In genomic region chr11:62338218-62338617, GRCh38 we compare ENCODE assay signal across 8 cellular contexts. TPM values are rescaled to one million over a fixed set of nuclear protein-coding genes. Genes with fewer than 3 reads are reported as not detected.
DNase-seq lines count a peak whose midpoint lies in the region; ATAC-seq and TF ChIP-seq lines count a peak whose summit lies in the region.

No MANE protein-coding gene starts in this region.

- no peaks in the 10 kb centered on the region for H3K4me1 Mint-ChIP-seq in MCF 10A (ENCODE audit: insufficient read depth, unreplicated experiment)

- H3K9me3 ChIP-seq in left ventricle myocardium inferior (replicated peaks) (no peaks in the 10 kb centered on the region), mononuclear cell (ENCODE audit: low read depth, low read length) (no peaks in the 10 kb centered on the region), vagina (no peaks in the 10 kb centered on the region)

- H3K4me1 ChIP-seq in left ventricle myocardium inferior: peaks cover 24% of the 10 kb centered on the region
- H3K4me1 ChIP-seq in mononuclear cell (ENCODE audit: insufficient read depth, low read length): peaks cover 63% of the 10 kb centered on the region
- peaks cover 9% of the 10 kb centered on the region for H3K4me1 ChIP-seq in vagina

- intact Hi-C loops in left ventricle myocardium inferior (cut with micrococcal nuclease): no loop called here
- intact Hi-C loops in Right ventricle myocardium superior (cut with DNase I): no loop called here
- intact Hi-C loops in MCF 10A (cut with micrococcal nuclease): no loop called here
- intact Hi-C loops in vagina (cut with DNase I): no loop called here

- peak overlapping the region; percentile 75 for H3K4me3 ChIP-seq in left ventricle myocardium inferior
- peak overlapping the region; percentile 63 for H3K4me3 ChIP-seq in mononuclear cell (ENCODE audit: low read length)
- peak overlapping the region; percentile 57 to 78 for H3K4me3 ChIP-seq in vagina

- CTCF ChIA-PET in MCF 10A (lab: Yijun Ruan, JAX): interaction anchor here (1.0 to 1.2 kb wide), 4 partner anchors 10 to 43 kb away, joined by 3 to 8 read pairs (median 4); no protein-coding TSS in a partner anchor

- TF ChIP-seq CTCF in left ventricle myocardium inferior (IDR thresholded peaks at IDR 0.05; ENCODE audit: borderline replicate concordance): no peak
- TF ChIP-seq CTCF in MCF 10A (IDR thresholded peaks at IDR 0.05; ENCODE audit: unreplicated experiment): no peak
- TF ChIP-seq CTCF in vagina (IDR thresholded peaks at IDR 0.05): no peak

- BruUV-seq in MCF 10A (replicated peaks; lab: Mats Ljungman, UMichigan): no TSS peak

- TF ChIP-seq POLR2A in vagina (IDR thresholded peaks at IDR 0.05): no peak

- peaks cover 56% of the 10 kb centered on the region for H3K27me3 Mint-ChIP-seq in MCF 10A (ENCODE audit: insufficient read depth, unreplicated experiment)

- H3K27me3 ChIP-seq in left ventricle myocardium inferior (ENCODE audit: low read depth) (peaks cover 23% of the 10 kb centered on the region), mononuclear cell (ENCODE audit: insufficient read depth, low read length) (no peaks in the 10 kb centered on the region), vagina (no peaks in the 10 kb centered on the region)

- no peak for DNase-seq in left ventricle myocardium inferior
- no peak for DNase-seq in Right ventricle myocardium superior
- DNase-seq in MCF 10A (ENCODE audit: unreplicated experiment): no peak
- DNase-seq in vagina (ENCODE audit: extremely low spot score in 2 of 2): no peak
- DNase-seq in NCI-H345 (lab: John Stamatoyannopoulos, UW): no peak
- no peak for DNase-seq in nucleus accumbens (lab: John Stamatoyannopoulos, UW)

- H3K4me3 Mint-ChIP-seq in MCF 10A (ENCODE audit: unreplicated experiment): peak overlapping the region; percentile 78

- H3K27ac ChIP-seq in left ventricle myocardium inferior (replicated peaks) (no peak overlapping the region), vagina (peak overlapping the region; percentile 15)

- H3K36me3 ChIP-seq in left ventricle myocardium inferior (no peaks in the 10 kb centered on the region), vagina (no peaks in the 10 kb centered on the region)

- H3K9me3 Mint-ChIP-seq in MCF 10A (ENCODE audit: unreplicated experiment): no peaks in the 10 kb centered on the region

- peaks cover 8% of the 10 kb centered on the region for H3K36me3 Mint-ChIP-seq in MCF 10A (ENCODE audit: insufficient read depth, unreplicated experiment)

- POLR2A ChIA-PET in MCF 10A (lab: Yijun Ruan, JAX): interaction anchor here (0.6 to 1.4 kb wide), 2 partner anchors 48 to 213 kb away, joined by 3 to 4 read pairs; no protein-coding TSS in a partner anchor

- no peak for ATAC-seq in Right ventricle myocardium superior (ENCODE audit: poor library complexity)
- ATAC-seq in GM19328 (IDR thresholded peaks at IDR 0.05; ENCODE audit: unreplicated experiment): no peak

- no peak overlapping the region for H3K27ac Mint-ChIP-seq in MCF 10A (ENCODE audit: low read depth, unreplicated experiment)

RNA-seq across cellular contexts. Expression of gene ASRGL1, which starts 1.0 kb away (rescaled TPM):
- total RNA-seq in left ventricle myocardium inferior: 4.6 TPM
- total RNA-seq in Right ventricle myocardium superior: 4.1 TPM
- total RNA-seq in MCF 10A (2022): 0.65 TPM in 1 of 2 replicates, not detected in the other
- 6.0 TPM for total RNA-seq in mononuclear cell
- 5.6 TPM for total RNA-seq in vagina

RNA-seq across cellular contexts. Expression of gene SCGB1D4, which starts 39.3 kb away (rescaled TPM):
- total RNA-seq in left ventricle myocardium inferior: not detected
- not detected for total RNA-seq in Right ventricle myocardium superior
- not detected in 2 replicates for total RNA-seq in MCF 10A (2022)
- not detected for total RNA-seq in mononuclear cell
- total RNA-seq in vagina: not detected
